In genomic region chr18:77147418-77147852, GRCh38 we compare ENCODE assay signal across 10 cellular contexts. TPM values are rescaled to one million over a fixed set of nuclear protein-coding genes. Genes with fewer than 3 reads are reported as not detected.
DNase-seq lines count a peak whose midpoint lies in the region; ATAC-seq lines count a peak whose summit lies in the region.
"Had no signal": no experiment of that assay in that cellular context is flagged by ENCODE, and none has a peak within 500 bp of the region (broad histone marks: within the 10 kb centered on the region; RNA-seq: fewer than 3 reads in every experiment).

No MANE protein-coding gene starts in this region.

- peaks cover 16% of the 10 kb centered on the region for H3K9me3 Mint-ChIP-seq in activated naive CD8-positive, alpha-beta T cell treated with anti-CD3 and anti-CD28 coated beads for 36 hours
- peaks cover 8% of the 10 kb centered on the region for H3K9me3 Mint-ChIP-seq in stimulated activated effector memory CD8-positive, alpha-beta T cell treated with anti-CD3 and anti-CD28 coated beads, Interleukin-12 subunit alpha, Interleukin-12 subunit beta, amount 100 ng/mL, for 72 hours

- no peaks in the 10 kb centered on the region for H3K36me3 Mint-ChIP-seq in activated naive CD8-positive, alpha-beta T cell treated with anti-CD3 and anti-CD28 coated beads for 36 hours
- H3K36me3 Mint-ChIP-seq in stimulated activated effector memory CD8-positive, alpha-beta T cell treated with anti-CD3 and anti-CD28 coated beads, Interleukin-12 subunit alpha, Interleukin-12 subunit beta, amount 100 ng/mL, for 72 hours, result no peaks in the 10 kb centered on the region

- H3K27ac Mint-ChIP-seq in activated naive CD8-positive, alpha-beta T cell treated with anti-CD3 and anti-CD28 coated beads for 36 hours, result peak overlapping the region; percentile 87
- peak overlapping the region; percentile 68 for H3K27ac Mint-ChIP-seq in stimulated activated effector memory CD8-positive, alpha-beta T cell treated with anti-CD3 and anti-CD28 coated beads, Interleukin-12 subunit alpha, Interleukin-12 subunit beta, amount 100 ng/mL, for 72 hours

- H3K4me3 Mint-ChIP-seq in activated naive CD8-positive, alpha-beta T cell treated with anti-CD3 and anti-CD28 coated beads for 36 hours, result peak overlapping the region; percentile 29
- peak overlapping the region; percentile 14 for H3K4me3 Mint-ChIP-seq in stimulated activated effector memory CD8-positive, alpha-beta T cell treated with anti-CD3 and anti-CD28 coated beads, Interleukin-12 subunit alpha, Interleukin-12 subunit beta, amount 100 ng/mL, for 72 hours

- peak; percentile 87 for ATAC-seq in stimulated activated effector memory CD8-positive, alpha-beta T cell treated with anti-CD3 and anti-CD28 coated beads, Interleukin-12 subunit alpha, Interleukin-12 subunit beta, amount 100 ng/mL, for 72 hours
- ATAC-seq in HG02870 (IDR thresholded peaks at IDR 0.05; ENCODE audit: unreplicated experiment) (no peak), GM19463 (IDR thresholded peaks at IDR 0.05; ENCODE audit: unreplicated experiment) (no peak)
- ATAC-seq: body of pancreas had no signal

- H3K4me1 Mint-ChIP-seq in activated naive CD8-positive, alpha-beta T cell treated with anti-CD3 and anti-CD28 coated beads for 36 hours, result peaks cover 29% of the 10 kb centered on the region
- H3K4me1 Mint-ChIP-seq in stimulated activated effector memory CD8-positive, alpha-beta T cell treated with anti-CD3 and anti-CD28 coated beads, Interleukin-12 subunit alpha, Interleukin-12 subunit beta, amount 100 ng/mL, for 72 hours, result peaks cover 46% of the 10 kb centered on the region

- no peaks in the 10 kb centered on the region for H3K27me3 Mint-ChIP-seq in activated naive CD8-positive, alpha-beta T cell treated with anti-CD3 and anti-CD28 coated beads for 36 hours

- DNase-seq in activated T-cell treated with anti-CD3 and anti-CD28 coated beads, Interleukin-2, amount 50 U/mL, for 1 hour, result peak; percentile 45
- no peak for DNase-seq in activated T-cell treated with anti-CD3 and anti-CD28 coated beads for 4 hours
- peak; percentile 69 to 74 for DNase-seq in NOMO-1 (lab: John Stamatoyannopoulos, UW; ENCODE audit: unreplicated experiment in 2 of 2)
- no peak for DNase-seq in activated naive CD8-positive, alpha-beta T cell treated with anti-CD3 and anti-CD28 coated beads for 36 hours
- DNase-seq in stimulated activated effector memory CD8-positive, alpha-beta T cell treated with anti-CD3 and anti-CD28 coated beads, Interleukin-12 subunit alpha, Interleukin-12 subunit beta, amount 100 ng/mL, for 72 hours (ENCODE audit: low spot score in 2 of 2), result no peak
- DNase-seq in NCI-H1048 (lab: John Stamatoyannopoulos, UW), result no peak
- DNase-seq: NCI-H2081 treated with DMSO at 0.1 percent for 48 hours had no signal

RNA-seq across cellular contexts. Expression of gene MBP, which starts 14.9 kb away (rescaled TPM):
- 10 to 100 TPM; 41.2 to 45.9 TPM for total RNA-seq in activated naive CD8-positive, alpha-beta T cell treated with anti-CD3 and anti-CD28 coated beads for 36 hours

Comparison
In these comparisons a context has a peak if more than half of its experiments do, and no peak if none do; other contexts are left out.
1. DNase-seq: peak in activated T-cell treated with anti-CD3 and anti-CD28 coated beads, Interleukin-2, amount 50 U/mL, for 1 hour (single experiment) and NOMO-1 (2 of 2); none in activated T-cell treated with anti-CD3 and anti-CD28 coated beads for 4 hours (single experiment), activated naive CD8-positive, alpha-beta T cell treated with anti-CD3 and anti-CD28 coated beads for 36 hours (single experiment), stimulated activated effector memory CD8-positive, alpha-beta T cell treated with anti-CD3 and anti-CD28 coated beads, Interleukin-12 subunit alpha, Interleukin-12 subunit beta, amount 100 ng/mL, for 72 hours (0 of 2) and NCI-H1048 (single experiment).